ENCODE assay signal across 18 cellular contexts in genomic region chr2:104562537-104562936, GRCh38.
"Had no signal": no experiment of that assay in that cellular context is flagged by ENCODE, and none has a peak within 500 bp of the region (broad histone marks: within the 10 kb centered on the region; RNA-seq: fewer than 3 reads in every experiment).

No MANE protein-coding gene starts in this region.

- H3K27me3 ChIP-seq: foreskin keratinocyte, ovary, right atrium auricular region, stomach, transverse colon had no signal

- H3K4me3 Mint-ChIP-seq: dendritic cell treated with granulocyte-macrophage colony-stimulating factor and Interleukin-4, amounts not matched to agents 40 ng/mL and 50 ng/mL, for 4 days; naive thymus-derived CD8-positive, alpha-beta T cell; neural crest cell had no signal

- H3K9me3 ChIP-seq: mucosa of descending colon, right atrium auricular region, stomach, thoracic aorta, transverse colon had no signal

- H3K27ac ChIP-seq: foreskin keratinocyte, ovary, right atrium auricular region, stomach, thoracic aorta, transverse colon had no signal

- H3K36me3 ChIP-seq: ovary, right atrium auricular region, stomach, thoracic aorta, transverse colon had no signal

- H3K4me1 Mint-ChIP-seq: naive thymus-derived CD8-positive, alpha-beta T cell had no signal

- H3K4me3 ChIP-seq: mucosa of descending colon, ovary, right atrium auricular region, stomach, thoracic aorta, transverse colon had no signal

- H3K9me3 Mint-ChIP-seq: dendritic cell treated with granulocyte-macrophage colony-stimulating factor and Interleukin-4, amounts not matched to agents 40 ng/mL and 50 ng/mL, for 4 days; neural crest cell had no signal

- DNase-seq: foreskin keratinocyte; kidney glomerular epithelial cell; mammary epithelial cell; mucosa of descending colon; naive thymus-derived CD8-positive, alpha-beta T cell; nucleus accumbens; ovary; small intestine; stimulated activated CD4-positive, alpha-beta T cell treated with anti-CD3 and anti-CD28 coated beads, Interleukin-12 subunit alpha, Interleukin-12 subunit beta, amount 100 ng/mL, for 4 hours; stimulated activated naive CD4-positive, alpha-beta T cell; stomach; substantia nigra; transverse colon had no signal

- H3K36me3 Mint-ChIP-seq: naive thymus-derived CD8-positive, alpha-beta T cell had no signal

- H3K27ac Mint-ChIP-seq: dendritic cell treated with granulocyte-macrophage colony-stimulating factor and Interleukin-4, amounts not matched to agents 40 ng/mL and 50 ng/mL, for 4 days; naive thymus-derived CD8-positive, alpha-beta T cell had no signal

- H3K4me1 ChIP-seq: foreskin keratinocyte, right atrium auricular region, stomach, transverse colon had no signal

- ATAC-seq: foreskin keratinocyte; left lobe of liver; mucosa of descending colon; naive thymus-derived CD8-positive, alpha-beta T cell had no signal
